In the genomic region with DNA sequence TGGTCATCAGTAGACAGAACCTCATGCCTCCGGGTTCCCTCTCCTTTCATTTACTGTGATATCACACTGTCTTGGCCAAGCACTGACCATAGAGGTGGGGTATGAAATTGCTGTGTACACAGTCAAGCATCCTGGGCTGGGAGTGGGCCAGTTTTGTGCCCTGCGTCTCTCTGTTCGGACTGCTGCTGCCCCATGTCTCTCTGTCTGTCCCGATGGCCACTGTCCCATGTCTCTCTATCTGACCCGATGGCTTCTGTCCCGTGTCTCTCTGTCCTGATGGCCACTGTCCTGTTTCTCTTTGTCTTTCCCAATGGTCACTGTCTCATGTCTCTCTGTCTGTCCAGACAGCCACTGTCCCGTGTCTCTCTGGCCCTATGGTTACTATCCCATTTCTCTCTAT, we compare ENCODE assay signal across 15 cellular contexts.
A peak's percentile ranks its signal among the peaks of the same experiment; 100 is the strongest.
DNase-seq lines count a peak whose midpoint lies in the region; ATAC-seq and TF ChIP-seq lines count a peak whose summit lies in the region.
"Had no signal": no experiment of that assay in that cellular context is flagged by ENCODE, and none has a peak within 500 bp of the region (broad histone marks: within the 10 kb centered on the region; RNA-seq: fewer than 3 reads in every experiment).

No MANE protein-coding gene starts in this region.

- H2AFZ ChIP-seq in DND-41 (ENCODE audit: low read depth, low read length), result no peak overlapping the region

- TF ChIP-seq CTCF in DND-41 (IDR thresholded peaks at IDR 0.05; ENCODE audit: borderline replicate concordance, extremely low read depth, low read length, poor library complexity, severe bottlenecking) (no peak), neural crest cell (conservative IDR thresholded peaks at IDR 0.05) (no peak), right lobe of liver (IDR thresholded peaks at IDR 0.05) (no peak)

- no peaks in the 10 kb centered on the region for H4K20me1 ChIP-seq in DND-41 (ENCODE audit: insufficient read depth, low read length)

- H3K36me3 ChIP-seq in CD4-positive, CD25-positive, alpha-beta regulatory T cell (ENCODE audit: control insufficient read depth, insufficient read depth, low read length), result no peaks in the 10 kb centered on the region
- H3K36me3 ChIP-seq in DND-41 (ENCODE audit: insufficient read depth, low read length), result no peaks in the 10 kb centered on the region
- H3K36me3 ChIP-seq in right lobe of liver, result no peaks in the 10 kb centered on the region

- peaks cover 0 to 1% (median 0%) of the 10 kb centered on the region in 7 donors for H3K9me3 Mint-ChIP-seq in CD4-positive, CD25-positive, alpha-beta regulatory T cell
- H3K9me3 Mint-ChIP-seq in dendritic cell treated with granulocyte-macrophage colony-stimulating factor and Interleukin-4, amounts not matched to agents 40 ng/mL and 50 ng/mL, for 4 days, result peaks cover 12% of the 10 kb centered on the region
- no peaks in the 10 kb centered on the region for H3K9me3 Mint-ChIP-seq in neural crest cell
- H3K9me3 Mint-ChIP-seq in T-helper 2 cell treated with Interferon-gamma antibody and Interleukin-4, amounts not matched to agents 5 μg/mL and 100 μg/mL, for 36 hours, result no peaks in the 10 kb centered on the region
- H3K9me3 Mint-ChIP-seq: CD4-positive, alpha-beta memory T cell; HFFc6 had no signal

- intact Hi-C loops in dendritic cell treated with granulocyte-macrophage colony-stimulating factor and Interleukin-4, amounts not matched to agents 40 ng/mL and 50 ng/mL, for 4 days (cut with micrococcal nuclease), result no loop called here
- intact Hi-C loops in right lobe of liver (cut with DNase I), result no loop called here

- no peaks in the 10 kb centered on the region for H3K9me3 ChIP-seq in CD4-positive, CD25-positive, alpha-beta regulatory T cell (ENCODE audit: control insufficient read depth in 2 of 2, low read length in 2 of 2)
- H3K9me3 ChIP-seq in DND-41 (ENCODE audit: insufficient read depth, low read length, severe bottlenecking) (no peaks in the 10 kb centered on the region), right lobe of liver (no peaks in the 10 kb centered on the region)

- H3K9ac ChIP-seq in DND-41 (ENCODE audit: low read depth, low read length), result no peak overlapping the region

- DNase-seq in CD4-positive, CD25-positive, alpha-beta regulatory T cell, result no peak
- no peak for DNase-seq in DND-41
- DNase-seq in neural crest cell (ENCODE audit: low read depth, low spot score), result no peak
- DNase-seq in NCI-H1436 (lab: John Stamatoyannopoulos, UW), result no peak
- DNase-seq in right lobe of liver, result no peak
- DNase-seq in T-helper 2 cell treated with Interferon-gamma antibody and Interleukin-4, amounts not matched to agents 5 μg/mL and 100 μg/mL, for 36 hours (ENCODE audit: low spot score), result no peak
- no peak for DNase-seq in NCI-H748 treated with DMSO at 0.1 percent for 48 hours (lab: John Stamatoyannopoulos, UW)
- DNase-seq: C1 segment of cervical spinal cord; CD4-positive, alpha-beta memory T cell; COR-L47; GF-D8; HCEC 1CT; HFFc6 had no signal

- no peak overlapping the region for H3K4me3 ChIP-seq in CD4-positive, CD25-positive, alpha-beta regulatory T cell (ENCODE audit: low read depth, low read length)
- H3K4me3 ChIP-seq in DND-41 (ENCODE audit: low read depth in 1 of 2, low read length in 2 of 2) (no peak overlapping the region), right lobe of liver (no peak overlapping the region)

- no peaks in the 10 kb centered on the region for H3K27me3 Mint-ChIP-seq in CD4-positive, CD25-positive, alpha-beta regulatory T cell
- peaks cover 15% of the 10 kb centered on the region for H3K27me3 Mint-ChIP-seq in dendritic cell treated with granulocyte-macrophage colony-stimulating factor and Interleukin-4, amounts not matched to agents 40 ng/mL and 50 ng/mL, for 4 days
- H3K27me3 Mint-ChIP-seq in neural crest cell (ENCODE audit: low read depth), result no peaks in the 10 kb centered on the region
- no peaks in the 10 kb centered on the region for H3K27me3 Mint-ChIP-seq in T-helper 2 cell treated with Interferon-gamma antibody and Interleukin-4, amounts not matched to agents 5 μg/mL and 100 μg/mL, for 36 hours (ENCODE audit: low read depth)
- H3K27me3 Mint-ChIP-seq: CD4-positive, alpha-beta memory T cell had no signal

- H3K36me3 Mint-ChIP-seq in CD4-positive, CD25-positive, alpha-beta regulatory T cell, result no peaks in the 10 kb centered on the region
- peaks cover 6% of the 10 kb centered on the region for H3K36me3 Mint-ChIP-seq in dendritic cell treated with granulocyte-macrophage colony-stimulating factor and Interleukin-4, amounts not matched to agents 40 ng/mL and 50 ng/mL, for 4 days (ENCODE audit: low read depth)
- no peaks in the 10 kb centered on the region for H3K36me3 Mint-ChIP-seq in neural crest cell (ENCODE audit: low read depth)
- H3K36me3 Mint-ChIP-seq in T-helper 2 cell treated with Interferon-gamma antibody and Interleukin-4, amounts not matched to agents 5 μg/mL and 100 μg/mL, for 36 hours (ENCODE audit: low read depth), result no peaks in the 10 kb centered on the region
- H3K36me3 Mint-ChIP-seq: CD4-positive, alpha-beta memory T cell had no signal

- 73% methylated on average over 5 of the region's 7 CpGs for WGBS in right lobe of liver (ENCODE audit: insufficient coverage, low coverage, low lambda C conversion rate, missing lambda C conversion rate)

- ATAC-seq in CD4-positive, CD25-positive, alpha-beta regulatory T cell (ENCODE audit: low read depth in 2 of 2), result no peak
- ATAC-seq in DND-41 (ENCODE audit: insufficient read depth, low read depth), result no peak
- ATAC-seq in right lobe of liver, result no peak

- H3K27ac Mint-ChIP-seq in CD4-positive, CD25-positive, alpha-beta regulatory T cell, result peak overlapping the region in 2 of 3 donors; percentile 22 to 86
- peak overlapping the region; percentile 97 for H3K27ac Mint-ChIP-seq in dendritic cell treated with granulocyte-macrophage colony-stimulating factor and Interleukin-4, amounts not matched to agents 40 ng/mL and 50 ng/mL, for 4 days
- peak overlapping the region; percentile 61 for H3K27ac Mint-ChIP-seq in neural crest cell (ENCODE audit: unreplicated experiment)
- H3K27ac Mint-ChIP-seq in T-helper 2 cell treated with Interferon-gamma antibody and Interleukin-4, amounts not matched to agents 5 μg/mL and 100 μg/mL, for 36 hours, result no peak overlapping the region
- H3K27ac Mint-ChIP-seq: B cell, HFFc6 had no signal

- no peaks in the 10 kb centered on the region for H3K79me2 ChIP-seq in DND-41 (ENCODE audit: insufficient read depth, low read length)

- no peak overlapping the region for H3K4me3 Mint-ChIP-seq in CD4-positive, CD25-positive, alpha-beta regulatory T cell
- no peak overlapping the region for H3K4me3 Mint-ChIP-seq in dendritic cell treated with granulocyte-macrophage colony-stimulating factor and Interleukin-4, amounts not matched to agents 40 ng/mL and 50 ng/mL, for 4 days
- no peak overlapping the region for H3K4me3 Mint-ChIP-seq in neural crest cell
- no peak overlapping the region for H3K4me3 Mint-ChIP-seq in T-helper 2 cell treated with Interferon-gamma antibody and Interleukin-4, amounts not matched to agents 5 μg/mL and 100 μg/mL, for 36 hours
- H3K4me3 Mint-ChIP-seq: B cell, HFFc6 had no signal

- no peak overlapping the region for H3K4me2 ChIP-seq in DND-41 (ENCODE audit: insufficient read depth, low read length)

- peaks cover 0 to 33% (median 23%) of the 10 kb centered on the region in 4 donors for H3K4me1 Mint-ChIP-seq in CD4-positive, CD25-positive, alpha-beta regulatory T cell
- peaks cover 50% of the 10 kb centered on the region for H3K4me1 Mint-ChIP-seq in dendritic cell treated with granulocyte-macrophage colony-stimulating factor and Interleukin-4, amounts not matched to agents 40 ng/mL and 50 ng/mL, for 4 days (ENCODE audit: low read depth)
- peaks cover 24% of the 10 kb centered on the region for H3K4me1 Mint-ChIP-seq in neural crest cell
- H3K4me1 Mint-ChIP-seq in T-helper 2 cell treated with Interferon-gamma antibody and Interleukin-4, amounts not matched to agents 5 μg/mL and 100 μg/mL, for 36 hours (ENCODE audit: low read depth), result peaks cover 34% of the 10 kb centered on the region

- no peak overlapping the region for H3K27ac ChIP-seq in CD4-positive, CD25-positive, alpha-beta regulatory T cell (ENCODE audit: insufficient read depth, low read length, poor library complexity, severe bottlenecking)
- 0 out of 2 replicates have a peak overlapping the region, but pooled peaks have one; percentile 13 for H3K27ac ChIP-seq in DND-41 (ENCODE audit: low read length)
- H3K27ac ChIP-seq in right lobe of liver, result no peak overlapping the region

- H3K27me3 ChIP-seq in CD4-positive, CD25-positive, alpha-beta regulatory T cell (ENCODE audit: control insufficient read depth, insufficient read depth, low read length), result no peaks in the 10 kb centered on the region
- H3K27me3 ChIP-seq in DND-41 (ENCODE audit: insufficient read depth, low read length, poor library complexity), result no peaks in the 10 kb centered on the region
- no peaks in the 10 kb centered on the region for H3K27me3 ChIP-seq in right lobe of liver

- no peak for TF ChIP-seq POLR2A in right lobe of liver (IDR thresholded peaks at IDR 0.05)

- no peaks in the 10 kb centered on the region for H3K4me1 ChIP-seq in CD4-positive, CD25-positive, alpha-beta regulatory T cell (ENCODE audit: control insufficient read depth, insufficient read depth, low read length, poor library complexity, severe bottlenecking)
- peaks cover 23% of the 10 kb centered on the region for H3K4me1 ChIP-seq in DND-41 (ENCODE audit: insufficient read depth, low read length)
- H3K4me1 ChIP-seq in right lobe of liver, result no peaks in the 10 kb centered on the region
